15 cellular contexts compared by ENCODE assay signal in the genomic region with DNA sequence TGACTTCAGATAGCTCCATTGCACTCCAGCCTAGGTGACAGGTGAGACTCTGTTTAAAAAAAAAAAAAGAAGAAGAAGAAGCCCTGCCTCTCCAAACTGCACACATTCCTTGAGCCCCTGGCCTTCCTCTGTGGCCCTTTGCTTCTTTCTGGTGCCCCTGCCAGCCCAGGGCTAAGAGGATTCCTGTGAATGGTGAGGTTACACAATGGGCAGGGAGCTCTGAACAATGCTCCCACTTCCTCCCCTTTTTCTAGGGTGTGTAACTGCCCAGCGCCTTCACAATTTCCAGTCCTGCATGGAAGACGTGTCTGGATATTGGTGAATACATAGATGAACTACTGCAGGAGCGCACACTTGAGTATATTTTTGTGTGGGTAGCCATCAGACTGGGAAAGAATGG. TPM values are rescaled to one million over a fixed set of nuclear protein-coding genes. Genes with fewer than 3 reads are reported as not detected.
"Had no signal": no experiment of that assay in that cellular context is flagged by ENCODE, and none has a peak within 500 bp of the region (broad histone marks: within the 10 kb centered on the region; RNA-seq: fewer than 3 reads in every experiment).

No MANE protein-coding gene starts in this region.

- FAIRE-seq: colon, kidney had no signal

- H3K4me3 ChIP-seq: cardiac muscle cell, gastrocnemius medialis, heart right ventricle, thoracic aorta, uterus had no signal

- H3K36me3 ChIP-seq: cardiac muscle cell, gastrocnemius medialis, heart right ventricle, thoracic aorta, uterus had no signal

- H3K9me3 ChIP-seq: gastrocnemius medialis, thoracic aorta, uterus had no signal

- DNase-seq: gastrocnemius medialis; stimulated activated CD4-positive, alpha-beta T cell treated with anti-CD3 and anti-CD28 coated beads, Interleukin-4, amount 100 ng/mL, for 4 hours; stimulated activated naive CD8-positive, alpha-beta T cell treated with anti-CD3 and anti-CD28 coated beads, Interleukin-15, amount 100 ng/mL, for 72 hours; T1000; uterus had no signal

- H3K27me3 ChIP-seq: cardiac muscle cell, gastrocnemius medialis, uterus had no signal

- H3K27ac ChIP-seq: cardiac muscle cell, gastrocnemius medialis, thoracic aorta, uterus, VCaP had no signal

- H3K4me3 Mint-ChIP-seq: activated CD8-positive, alpha-beta T cell treated with anti-CD3 and anti-CD28 coated beads for 36 hours; activated naive CD4-positive, alpha-beta T cell treated with anti-CD3 and anti-CD28 coated beads for 36 hours; activated T-helper 17 cell treated with anti-CD3 and anti-CD28 coated beads, Interleukin-2, amount 50 U/mL, for 72 hours; nephron; stimulated activated naive CD8-positive, alpha-beta T cell treated with anti-CD3 and anti-CD28 coated beads, Interleukin-15, amount 100 ng/mL, for 72 hours had no signal

- H3K9me3 Mint-ChIP-seq: activated CD8-positive, alpha-beta T cell treated with anti-CD3 and anti-CD28 coated beads for 36 hours; activated naive CD4-positive, alpha-beta T cell treated with anti-CD3 and anti-CD28 coated beads for 36 hours; activated T-helper 17 cell treated with anti-CD3 and anti-CD28 coated beads, Interleukin-2, amount 50 U/mL, for 72 hours; nephron; stimulated activated naive CD8-positive, alpha-beta T cell treated with anti-CD3 and anti-CD28 coated beads, Interleukin-15, amount 100 ng/mL, for 72 hours had no signal

- H3K27ac Mint-ChIP-seq: activated CD8-positive, alpha-beta T cell treated with anti-CD3 and anti-CD28 coated beads for 36 hours; activated naive CD4-positive, alpha-beta T cell treated with anti-CD3 and anti-CD28 coated beads for 36 hours; activated T-helper 17 cell treated with anti-CD3 and anti-CD28 coated beads, Interleukin-2, amount 50 U/mL, for 72 hours; nephron; stimulated activated naive CD8-positive, alpha-beta T cell treated with anti-CD3 and anti-CD28 coated beads, Interleukin-15, amount 100 ng/mL, for 72 hours had no signal

- H3K4me1 ChIP-seq: uterus had no signal

RNA-seq across cellular contexts. Expression of a gene that starts 3.6 kb away (rescaled TPM):
- total RNA-seq: activated CD8-positive, alpha-beta T cell treated with anti-CD3 and anti-CD28 coated beads for 36 hours; activated T-helper 17 cell treated with anti-CD3 and anti-CD28 coated beads, Interleukin-2, amount 50 U/mL, for 72 hours had no signal
